ENCODE assay signal across 9 cellular contexts in the genomic region with DNA sequence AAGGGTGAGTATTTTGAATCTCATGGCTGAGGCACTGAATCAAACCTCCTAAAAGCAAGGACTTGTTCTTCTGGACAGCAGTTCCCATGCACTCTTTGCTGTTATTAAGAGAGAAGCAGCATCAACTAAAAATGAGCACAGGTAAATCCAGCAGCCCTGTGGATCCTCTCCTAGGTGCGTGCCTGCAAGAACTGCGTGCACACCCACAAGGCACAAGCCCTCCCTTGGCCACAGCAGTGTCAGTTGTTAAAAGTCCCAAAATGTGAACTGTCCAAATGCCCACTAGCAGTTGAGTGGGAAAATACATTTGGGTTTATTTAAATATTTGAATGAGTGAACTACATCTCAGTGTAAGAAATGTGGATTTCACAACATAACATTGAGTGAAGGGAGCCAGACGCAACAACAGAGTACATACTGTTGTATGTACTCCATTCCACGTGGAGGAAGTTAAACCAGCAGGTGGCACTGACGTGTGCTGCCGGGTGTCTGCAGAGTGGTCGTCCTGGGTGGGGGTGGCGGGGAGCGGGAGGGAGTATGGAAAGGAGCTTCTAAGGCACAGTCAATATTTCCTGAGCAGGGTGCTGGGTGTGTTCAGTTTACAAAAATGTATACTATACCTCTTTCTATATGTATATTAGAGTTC.
DNase-seq lines count a peak whose midpoint lies in the region; ATAC-seq lines count a peak whose summit lies in the region.
"Had no signal": no experiment of that assay in that cellular context is flagged by ENCODE, and none has a peak within 500 bp of the region (broad histone marks: within the 10 kb centered on the region; RNA-seq: fewer than 3 reads in every experiment).

No MANE protein-coding gene starts in this region.

- no peak for ATAC-seq in GM18520 (IDR thresholded peaks at IDR 0.05; ENCODE audit: unreplicated experiment)
- ATAC-seq: stimulated activated naive CD8-positive, alpha-beta T cell treated with anti-CD3 and anti-CD28 coated beads, Interleukin-15, Interleukin-2, amounts not matched to agents 100 U/mL and 50 U/mL, for 24 hours had no signal

- DNase-seq in AG08395 (ENCODE audit: low spot score) (peak; percentile 48), H4 (ENCODE audit: low spot score) (peak; percentile 17), SK-N-DZ (ENCODE audit: low spot score) (peak; percentile 53), iPS-NIHi7 (ENCODE audit: extremely low spot score) (peak; percentile 52), germinal center (ENCODE audit: low spot score) (no peak)
- no peak for DNase-seq in activated naive CD4-positive, alpha-beta T cell (lab: John Stamatoyannopoulos, UW)
- no peak for DNase-seq in stimulated activated CD8-positive, alpha-beta memory T cell treated with anti-CD3 and anti-CD28 coated beads, Interleukin-4, amount 100 ng/mL, for 48 hours
- DNase-seq: stimulated activated naive CD8-positive, alpha-beta T cell treated with anti-CD3 and anti-CD28 coated beads, Interleukin-15, Interleukin-2, amounts not matched to agents 100 U/mL and 50 U/mL, for 24 hours had no signal

Comparison
In these comparisons a context has a peak if more than half of its experiments do, and no peak if none do; other contexts are left out.
1. DNase-seq: peak in AG08395 (single experiment), H4 (single experiment), SK-N-DZ (single experiment) and iPS-NIHi7 (single experiment); none in activated naive CD4-positive, alpha-beta T cell (0 of 4), stimulated activated CD8-positive, alpha-beta memory T cell treated with anti-CD3 and anti-CD28 coated beads, Interleukin-4, amount 100 ng/mL, for 48 hours (single experiment) and germinal center (single experiment).